In the genomic region with DNA sequence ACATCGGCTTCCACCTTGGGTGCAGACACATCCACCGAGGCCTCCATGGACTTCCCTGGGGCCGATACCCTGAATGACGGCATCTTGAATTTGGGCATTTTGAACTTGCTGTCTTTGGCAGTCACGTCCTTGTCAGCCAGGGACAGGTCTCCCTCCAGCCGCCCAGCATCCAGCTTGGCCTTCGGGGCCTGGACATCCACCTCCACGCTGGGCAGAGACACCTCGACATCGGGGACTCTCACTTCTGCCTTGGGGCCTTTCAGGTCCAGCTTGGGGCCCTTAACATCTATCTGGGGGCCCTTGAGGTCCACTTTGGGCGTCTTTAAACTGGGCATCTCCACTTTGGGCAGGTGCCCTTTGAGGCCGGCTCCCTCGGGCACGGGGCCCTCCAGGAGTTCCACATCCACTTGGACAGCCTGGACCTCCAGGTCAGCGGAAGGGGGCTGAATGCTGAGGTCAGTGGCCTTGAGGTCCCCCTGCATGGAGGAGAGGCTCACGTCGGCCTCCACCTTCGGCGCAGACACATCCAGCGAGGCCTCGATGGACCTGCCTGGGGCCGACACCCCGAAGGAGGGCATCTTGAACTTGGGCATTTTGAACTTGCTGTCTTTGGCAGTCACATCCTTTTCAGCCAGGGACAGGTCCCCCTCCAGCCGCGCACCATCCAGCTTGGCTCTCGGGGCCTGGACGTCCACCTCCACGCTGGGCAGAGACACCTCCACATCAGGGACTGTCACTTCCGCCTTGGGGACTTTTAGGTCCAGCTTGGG, we compare ENCODE assay signal across 10 cellular contexts. TPM values are rescaled to one million over a fixed set of nuclear protein-coding genes. Genes with fewer than 3 reads are reported as not detected.
"Had no signal": no experiment of that assay in that cellular context is flagged by ENCODE, and none has a peak within 500 bp of the region (broad histone marks: within the 10 kb centered on the region; RNA-seq: fewer than 3 reads in every experiment).

No MANE protein-coding gene starts in this region.

RNA-seq across cellular contexts. Expression of gene PLD4, which starts 19.9 kb away (rescaled TPM):
- total RNA-seq: activated CD4-positive, alpha-beta memory T cell treated with anti-CD3 and anti-CD28 coated beads for 36 hours; activated CD4-positive, alpha-beta T cell treated with anti-CD3 and anti-CD28 coated beads for 36 hours; activated CD8-positive, alpha-beta memory T cell treated with anti-CD3 and anti-CD28 coated beads for 36 hours; activated CD8-positive, alpha-beta memory T cell treated with anti-CD3 and anti-CD28 coated beads, Interleukin-2, amount 10 ng/mL, durations not matched to agents 7 days and 5 days; activated CD8-positive, alpha-beta T cell treated with anti-CD3 and anti-CD28 coated beads, Interleukin-2, amount 10 ng/mL, durations not matched to agents 7 days and 5 days; activated naive CD4-positive, alpha-beta T cell treated with anti-CD3 and anti-CD28 coated beads for 36 hours; bronchial epithelial cell; foreskin keratinocyte; gastrocnemius medialis had no signal

RNA-seq across cellular contexts. Expression of gene AHNAK2, which starts 33.6 kb away (rescaled TPM):
- total RNA-seq: activated B cell treated with CpG ODN at 0.5 μM for 24 hours; activated CD8-positive, alpha-beta memory T cell treated with anti-CD3 and anti-CD28 coated beads, Interleukin-2, amount 10 ng/mL, durations not matched to agents 7 days and 5 days; activated CD8-positive, alpha-beta T cell treated with anti-CD3 and anti-CD28 coated beads, Interleukin-2, amount 10 ng/mL, durations not matched to agents 7 days and 5 days had no signal
